Comparison of ENCODE assay signal across 2 cellular contexts in the genomic region with DNA sequence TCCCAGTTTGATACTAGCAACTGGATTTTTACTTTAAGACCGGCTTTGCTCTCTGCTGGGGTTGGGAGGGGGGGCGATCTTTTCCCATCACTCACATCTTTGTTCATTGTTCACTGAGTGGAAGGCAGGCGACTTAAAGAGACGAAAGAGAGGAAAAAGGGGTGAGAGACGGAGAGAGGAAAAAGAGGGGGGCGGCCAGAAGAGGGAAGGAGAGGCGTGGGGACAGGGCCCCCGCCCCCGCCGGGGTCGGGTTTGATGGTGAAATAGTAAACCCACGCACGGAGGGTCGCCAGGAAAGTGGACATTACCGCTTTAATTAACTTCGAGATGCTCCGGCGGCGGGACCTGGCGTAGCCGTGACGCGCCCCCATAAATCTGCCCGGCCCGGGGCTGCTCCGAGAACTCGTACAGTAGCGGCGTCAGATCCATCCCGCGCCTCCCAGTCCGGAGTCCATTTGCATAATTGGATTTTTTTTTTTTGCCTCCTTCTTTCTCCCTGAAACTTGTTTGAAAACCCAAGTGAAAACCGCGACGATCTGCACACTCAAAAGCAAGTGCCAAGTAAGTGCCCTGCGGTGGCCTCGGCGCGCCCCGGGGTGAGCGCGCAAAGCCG.
TF ChIP-seq lines count a peak whose summit lies in the region.

No MANE protein-coding gene starts in this region.

TF ChIP-seq in H1, 55 proteins besides CTCF, POLR2A, EP300 and RAD21 (continued from another document):
- peak; percentile 79; the same call in 1 of the 2 replicates for TF ChIP-seq SUZ12 (IDR thresholded peaks at IDR 0.05; ENCODE audit: low read length)
- no peak for TF ChIP-seq GTF2F1 (IDR thresholded peaks at IDR 0.05; ENCODE audit: borderline replicate concordance, low read depth, low read length)
- no peak for TF ChIP-seq KDM5A (IDR thresholded peaks at IDR 0.05; ENCODE audit: low read length)
- no peak for TF ChIP-seq TAF1 (IDR thresholded peaks at IDR 0.05; ENCODE audit: low read depth, low read length)
- no peak for TF ChIP-seq CREB1 (IDR thresholded peaks at IDR 0.05)
- TF ChIP-seq FOSL1 (IDR thresholded peaks at IDR 0.05; ENCODE audit: insufficient read depth, low read depth, low read length), result no peak
- TF ChIP-seq RNF2 (IDR thresholded peaks at IDR 0.05; ENCODE audit: borderline replicate concordance, low read depth, low read length, missing control alignments, poor library complexity, severe bottlenecking), result peak; percentile 60
- TF ChIP-seq, protein P1, sequence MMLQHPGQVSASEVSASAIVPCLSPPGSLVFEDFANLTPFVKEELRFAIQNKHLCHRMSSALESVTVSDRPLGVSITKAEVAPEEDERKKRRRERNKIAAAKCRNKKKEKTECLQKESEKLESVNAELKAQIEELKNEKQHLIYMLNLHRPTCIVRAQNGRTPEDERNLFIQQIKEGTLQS (IDR thresholded peaks at IDR 0.05; ENCODE audit: insufficient read depth, low read depth, low read length), result no peak
- no peak for TF ChIP-seq POLR2AphosphoS5 (IDR thresholded peaks at IDR 0.05; ENCODE audit: low read depth, low read length)
- no peak for TF ChIP-seq HDAC6 (IDR thresholded peaks at IDR 0.05; ENCODE audit: low read depth, low read length)
- peak; percentile 75 for TF ChIP-seq EZH2 (IDR thresholded peaks at IDR 0.05; ENCODE audit: low read depth, low read length, severe bottlenecking)
- TF ChIP-seq SP1 (IDR thresholded peaks at IDR 0.05; ENCODE audit: low read depth, low read length), result no peak
- TF ChIP-seq EGR1 (IDR thresholded peaks at IDR 0.05; ENCODE audit: borderline replicate concordance, low read depth, low read length), result no peak

TF ChIP-seq in neural cell, 6 proteins besides CTCF, POLR2A, EP300 and RAD21 (continued from another document):
- TF ChIP-seq, protein P2, sequence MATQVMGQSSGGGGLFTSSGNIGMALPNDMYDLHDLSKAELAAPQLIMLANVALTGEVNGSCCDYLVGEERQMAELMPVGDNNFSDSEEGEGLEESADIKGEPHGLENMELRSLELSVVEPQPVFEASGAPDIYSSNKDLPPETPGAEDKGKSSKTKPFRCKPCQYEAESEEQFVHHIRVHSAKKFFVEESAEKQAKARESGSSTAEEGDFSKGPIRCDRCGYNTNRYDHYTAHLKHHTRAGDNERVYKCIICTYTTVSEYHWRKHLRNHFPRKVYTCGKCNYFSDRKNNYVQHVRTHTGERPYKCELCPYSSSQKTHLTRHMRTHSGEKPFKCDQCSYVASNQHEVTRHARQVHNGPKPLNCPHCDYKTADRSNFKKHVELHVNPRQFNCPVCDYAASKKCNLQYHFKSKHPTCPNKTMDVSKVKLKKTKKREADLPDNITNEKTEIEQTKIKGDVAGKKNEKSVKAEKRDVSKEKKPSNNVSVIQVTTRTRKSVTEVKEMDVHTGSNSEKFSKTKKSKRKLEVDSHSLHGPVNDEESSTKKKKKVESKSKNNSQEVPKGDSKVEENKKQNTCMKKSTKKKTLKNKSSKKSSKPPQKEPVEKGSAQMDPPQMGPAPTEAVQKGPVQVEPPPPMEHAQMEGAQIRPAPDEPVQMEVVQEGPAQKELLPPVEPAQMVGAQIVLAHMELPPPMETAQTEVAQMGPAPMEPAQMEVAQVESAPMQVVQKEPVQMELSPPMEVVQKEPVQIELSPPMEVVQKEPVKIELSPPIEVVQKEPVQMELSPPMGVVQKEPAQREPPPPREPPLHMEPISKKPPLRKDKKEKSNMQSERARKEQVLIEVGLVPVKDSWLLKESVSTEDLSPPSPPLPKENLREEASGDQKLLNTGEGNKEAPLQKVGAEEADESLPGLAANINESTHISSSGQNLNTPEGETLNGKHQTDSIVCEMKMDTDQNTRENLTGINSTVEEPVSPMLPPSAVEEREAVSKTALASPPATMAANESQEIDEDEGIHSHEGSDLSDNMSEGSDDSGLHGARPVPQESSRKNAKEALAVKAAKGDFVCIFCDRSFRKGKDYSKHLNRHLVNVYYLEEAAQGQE (IDR thresholded peaks at IDR 0.05; ENCODE audit: borderline replicate concordance), result no peak
